ENCODE assay signal across 8 cellular contexts in genomic region chr18:76528477-76529432, GRCh38. TPM values are rescaled to one million over a fixed set of nuclear protein-coding genes. Genes with fewer than 3 reads are reported as not detected.
DNase-seq lines count a peak whose midpoint lies in the region; ATAC-seq and TF ChIP-seq lines count a peak whose summit lies in the region.

No MANE protein-coding gene starts in this region.

- H3K9me3 ChIP-seq in liver (ENCODE audit: control insufficient read depth in 4 of 4, low read length in 3 of 4) (no peaks in the 10 kb centered on the region), tibial nerve (no peaks in the 10 kb centered on the region)

- TF ChIP-seq POLR2A in tibial nerve (IDR thresholded peaks at IDR 0.05) = peak in 1 of 2 donors; percentile 9

- TF ChIP-seq EP300 in tibial nerve (IDR thresholded peaks at IDR 0.05) = peak in 1 of 2 donors; percentile 51

- peak overlapping the region in 1 of 2 donors; percentile 64 for H3K9ac ChIP-seq in liver (ENCODE audit: low read depth in 1 of 2, low read length in 2 of 2)

- H3K36me3 ChIP-seq in brain microvascular endothelial cell (replicated peaks) = no peaks in the 10 kb centered on the region
- H3K36me3 ChIP-seq in liver (ENCODE audit: control insufficient read depth in 4 of 4, insufficient read depth in 3 of 4, low read depth in 1 of 4, low read length in 3 of 4) = no peaks in the 10 kb centered on the region
- no peaks in the 10 kb centered on the region for H3K36me3 ChIP-seq in tibial nerve

- H3K27me3 ChIP-seq in brain microvascular endothelial cell (replicated peaks) (no peaks in the 10 kb centered on the region), liver (ENCODE audit: control insufficient read depth in 4 of 4, insufficient read depth in 4 of 4, low read length in 3 of 4) (no peaks in the 10 kb centered on the region), tibial nerve (no peaks in the 10 kb centered on the region)

- in situ Hi-C loops in brain microvascular endothelial cell (cut with HindIII; ENCODE audit: low pct_ligation_motif_present, low sequenced_read_pairs) = no loop called here

- H3K4me3 ChIP-seq in brain microvascular endothelial cell (ENCODE audit: low read depth, low read length) (peak overlapping the region; percentile 47), liver (ENCODE audit: low read depth in 1 of 3, low read length in 3 of 3) (peak overlapping the region in 2 of 3 donors; percentile 37 to 63), tibial nerve (peak overlapping the region in 3 of 4 donors; percentile 26 to 48 (median 37))

- 10% methylated on average over 28 of the region's 28 CpGs for WGBS in liver
- WGBS in tibial nerve, 2 donors = 22 to 25% methylated on average over 28 of the region's 28 CpGs

- DNase-seq in AG09319 (ENCODE audit: extremely low read depth, low read depth) (peak; percentile 32), NCI-H2107 treated with DMSO at 0.1 percent for 48 hours (lab: John Stamatoyannopoulos, UW; ENCODE audit: unreplicated experiment) (peak; percentile 67), brain microvascular endothelial cell (peak; percentile 31), tibial nerve (ENCODE audit: low spot score in 2 of 2) (peak; percentile 33 to 42), DMS114 treated with DMSO at 0.1 percent for 48 hours (lab: John Stamatoyannopoulos, UW; ENCODE audit: unreplicated experiment) (no peak)
- no peak for DNase-seq in activated CD4-positive, alpha-beta T cell treated with anti-CD3 and anti-CD28 coated beads, Interleukin-2, amount 50 U/mL, for 1 hour

- ATAC-seq in GM19043 (IDR thresholded peaks at IDR 0.05; ENCODE audit: low read depth, unreplicated experiment) = peak; percentile 61

- TF ChIP-seq CTCF in AG09319 (IDR thresholded peaks at IDR 0.05; ENCODE audit: low read depth, low read length) = peak; percentile 1
- peak; percentile 35 for TF ChIP-seq CTCF in brain microvascular endothelial cell (IDR thresholded peaks at IDR 0.05; ENCODE audit: low read depth, low read length, missing control alignments)
- TF ChIP-seq CTCF in liver (IDR thresholded peaks at IDR 0.05; ENCODE audit: low read depth, low read length, missing input control) = no peak
- TF ChIP-seq CTCF in tibial nerve (IDR thresholded peaks at IDR 0.05) = no peak

- TF ChIP-seq RAD21 in liver (IDR thresholded peaks at IDR 0.05) = peak; percentile 17 to 22

- H3K4me1 ChIP-seq in liver (ENCODE audit: control insufficient read depth in 4 of 4, insufficient read depth in 4 of 4, low read length in 3 of 4) (peaks cover 5 to 25% (median 20%) of the 10 kb centered on the region in 4 donors), tibial nerve (peaks cover 0 to 18% (median 0%) of the 10 kb centered on the region in 4 donors)

- H3K27ac ChIP-seq in brain microvascular endothelial cell = no peak overlapping the region
- peak overlapping the region; percentile 3 to 46 for H3K27ac ChIP-seq in liver (ENCODE audit: low read depth in 1 of 2, low read length in 2 of 2)
- peak overlapping the region in 2 of 4 donors; percentile 56 to 75 for H3K27ac ChIP-seq in tibial nerve

TF ChIP-seq in liver, 16 proteins besides CTCF, POLR2A, EP300 and RAD21:
- no peak for TF ChIP-seq EGR1 (IDR thresholded peaks at IDR 0.05; ENCODE audit: low read depth in 2 of 2)
- peak; percentile 54 for TF ChIP-seq FOXA2 (IDR thresholded peaks at IDR 0.05)
- TF ChIP-seq SP1 (IDR thresholded peaks at IDR 0.05) = peak; percentile 51
- peak; percentile 7 for TF ChIP-seq REST (IDR thresholded peaks at IDR 0.05)
- TF ChIP-seq JUND (IDR thresholded peaks at IDR 0.05) = no peak
- peak; percentile 61 to 67 for TF ChIP-seq HNF4A (conservative IDR thresholded peaks at IDR 0.05)
- peak in 1 of 2 donors; percentile 33 for TF ChIP-seq GABPA (IDR thresholded peaks at IDR 0.05 in 1 of 2, conservative IDR thresholded peaks at IDR 0.05 in 1 of 2)
- peak; percentile 50 to 73 for TF ChIP-seq RXRA (IDR thresholded peaks at IDR 0.05)

RNA-seq across cellular contexts. Expression of gene ZNF516, which starts 33.7 kb away (rescaled TPM):
- total RNA-seq in liver (10 to 100 TPM; 10.9 to 12.2 TPM), tibial nerve (10 to 100 TPM; 31.4 to 63.0 (median 45.5) TPM)
- 1 to 10 TPM; 2.5 to 4.2 TPM for polyA plus RNA-seq in liver

Comparison
In these comparisons a context has a peak if more than half of its experiments do, and no peak if none do; other contexts are left out.
1. DNase-seq: peak in AG09319 (single experiment), NCI-H2107 treated with DMSO at 0.1 percent for 48 hours (single experiment), brain microvascular endothelial cell (single experiment) and tibial nerve (2 of 2); none in DMS114 treated with DMSO at 0.1 percent for 48 hours (single experiment) and activated CD4-positive, alpha-beta T cell treated with anti-CD3 and anti-CD28 coated beads, Interleukin-2, amount 50 U/mL, for 1 hour (single experiment).
2. CTCF ChIP-seq: peak in AG09319 (single experiment) and brain microvascular endothelial cell (single experiment); none in liver (single experiment) and tibial nerve (0 of 5).
3. Peak in every context shown above with its lines, with median percentiles within 50 percentile points of each other: H3K4me3 ChIP-seq.